In genomic region chr17:50036455-50037320, GRCh38 we compare ENCODE assay signal across 15 cellular contexts. TPM values are rescaled to one million over a fixed set of nuclear protein-coding genes. Genes with fewer than 3 reads are reported as not detected.
DNase-seq lines count a peak whose midpoint lies in the region; ATAC-seq and TF ChIP-seq lines count a peak whose summit lies in the region.
"Had no signal": no experiment of that assay in that cellular context is flagged by ENCODE, and none has a peak within 500 bp of the region (broad histone marks: within the 10 kb centered on the region; RNA-seq: fewer than 3 reads in every experiment).

No MANE protein-coding gene starts in this region.

- no peak overlapping the region for H3K4me2 ChIP-seq in IMR-90 (ENCODE audit: low read depth, low read length)
- no peak overlapping the region for H3K4me2 ChIP-seq in mesendoderm (ENCODE audit: low read length)

- peak overlapping the region; percentile 66; the same call in 1 of the 3 replicates for H2BK15ac ChIP-seq in IMR-90 (ENCODE audit: low read depth, low read length)
- no peak overlapping the region for H2BK15ac ChIP-seq in mesendoderm (replicated peaks; ENCODE audit: low read depth)

- H4K5ac ChIP-seq in IMR-90 (ENCODE audit: low read depth, low read length) (peak overlapping the region; percentile 62), mesendoderm (ENCODE audit: low read length) (no peak overlapping the region)

- H3K36me3 ChIP-seq in IMR-90 (ENCODE audit: control insufficient read depth, insufficient read depth, low read length) = no peaks in the 10 kb centered on the region
- H3K36me3 ChIP-seq in SJSA1 = no peaks in the 10 kb centered on the region
- H3K36me3 ChIP-seq in mesendoderm (ENCODE audit: control insufficient read depth, insufficient read depth, low read length) = no peaks in the 10 kb centered on the region
- H3K36me3 ChIP-seq in thymus (ENCODE audit: control insufficient read depth, insufficient read depth) = no peaks in the 10 kb centered on the region
- H3K36me3 ChIP-seq in naive thymus-derived CD4-positive, alpha-beta T cell (ENCODE audit: control insufficient read depth in 2 of 3, insufficient read depth in 3 of 3, low read length in 3 of 3) = no peaks in the 10 kb centered on the region
- H3K36me3 ChIP-seq in left ventricle myocardium inferior = no peaks in the 10 kb centered on the region
- H3K36me3 ChIP-seq: brain microvascular endothelial cell, heart right ventricle had no signal

- H3K27ac Mint-ChIP-seq in naive thymus-derived CD4-positive, alpha-beta T cell = peak overlapping the region in 1 of 9 donors; percentile 34
- H3K27ac Mint-ChIP-seq: activated CD4-positive, alpha-beta T cell treated with anti-CD3 and anti-CD28 coated beads, Interleukin-2, amount 10 ng/mL, durations not matched to agents 24 days and 14 days; CD8-positive, alpha-beta T cell; T-helper 17 cell had no signal

- H4K20me1 ChIP-seq in IMR-90 (ENCODE audit: insufficient read depth, low read length) = no peaks in the 10 kb centered on the region

- H2BK5ac ChIP-seq in IMR-90 (ENCODE audit: low read depth, low read length, poor library complexity, severe bottlenecking) = no peak overlapping the region
- H2BK5ac ChIP-seq in mesendoderm (ENCODE audit: low read length) = no peak overlapping the region

- H3K9ac ChIP-seq in IMR-90 (ENCODE audit: low read depth, low read length) (no peak overlapping the region), mesendoderm (ENCODE audit: low read length) (no peak overlapping the region)

- H3K18ac ChIP-seq in IMR-90 (ENCODE audit: low read depth, low read length) (peak overlapping the region; percentile 44), mesendoderm (ENCODE audit: low read length) (no peak overlapping the region)

- H2BK120ac ChIP-seq in IMR-90 (ENCODE audit: low read depth, low read length) (peak overlapping the region; percentile 94), mesendoderm (ENCODE audit: low read depth, low read length) (no peak overlapping the region)

- H3K4me1 ChIP-seq in IMR-90 (ENCODE audit: control insufficient read depth, insufficient read depth, low read length) (peaks cover 38% of the 10 kb centered on the region), SJSA1 (replicated peaks) (peaks cover 59% of the 10 kb centered on the region), mesendoderm (ENCODE audit: control insufficient read depth, low read depth, low read length) (peaks cover 5% of the 10 kb centered on the region), thymus (ENCODE audit: control insufficient read depth, insufficient read depth, low read length) (no peaks in the 10 kb centered on the region), left ventricle myocardium inferior (peaks cover 7% of the 10 kb centered on the region)
- H3K4me1 ChIP-seq in naive thymus-derived CD4-positive, alpha-beta T cell (ENCODE audit: control insufficient read depth in 2 of 2, insufficient read depth in 2 of 2, low read length in 2 of 2) = no peaks in the 10 kb centered on the region

- H2AFZ ChIP-seq in IMR-90 (replicated peaks; ENCODE audit: low read length, poor library complexity) = peak overlapping the region; percentile 81

- H4K91ac ChIP-seq in IMR-90 (ENCODE audit: insufficient read depth, low read depth, low read length) = peak overlapping the region; percentile 97

- peak overlapping the region; percentile 4 to 83; a peak in 2 of 4 replicates for H4K8ac ChIP-seq in IMR-90 (ENCODE audit: low read depth in 2 of 2, low read length in 2 of 2)
- no peak overlapping the region for H4K8ac ChIP-seq in mesendoderm (ENCODE audit: low read depth, low read length)

- H3K23ac ChIP-seq in IMR-90 (ENCODE audit: low read depth, low read length) (peak overlapping the region; percentile 82; the same call in 1 of the 2 replicates), mesendoderm (ENCODE audit: low read length) (no peak overlapping the region)

- DNase-seq in IMR-90 = no peak
- DNase-seq in SJSA1 (ENCODE audit: low read depth in 1 of 2, low spot score in 2 of 2) = no peak
- DNase-seq in mesendoderm = no peak
- no peak for DNase-seq in naive thymus-derived CD4-positive, alpha-beta T cell
- no peak for DNase-seq in left ventricle myocardium inferior
- DNase-seq: activated CD4-positive, alpha-beta T cell treated with anti-CD3 and anti-CD28 coated beads, Interleukin-2, amount 10 ng/mL, durations not matched to agents 24 days and 14 days; CD8-positive, alpha-beta T cell; heart right ventricle; KG1; NCI-H2081 treated with DMSO at 0.1 percent for 48 hours; T-helper 17 cell had no signal

- peak overlapping the region; percentile 81 for H2BK20ac ChIP-seq in IMR-90 (ENCODE audit: low read depth, low read length)

- no peak overlapping the region for H3K4me3 Mint-ChIP-seq in naive thymus-derived CD4-positive, alpha-beta T cell
- H3K4me3 Mint-ChIP-seq: activated CD4-positive, alpha-beta T cell treated with anti-CD3 and anti-CD28 coated beads, Interleukin-2, amount 10 ng/mL, durations not matched to agents 24 days and 14 days; CD8-positive, alpha-beta T cell; T-helper 17 cell had no signal

- H3K36me3 Mint-ChIP-seq in naive thymus-derived CD4-positive, alpha-beta T cell = no peaks in the 10 kb centered on the region
- H3K36me3 Mint-ChIP-seq: CD8-positive, alpha-beta T cell had no signal

- intact Hi-C loops in IMR-90 (cut with micrococcal nuclease) (loop anchor here (10.0 kb wide), 1 partner anchor 268 kb away; no protein-coding TSS in a partner anchor), left ventricle myocardium inferior (cut with micrococcal nuclease) (no loop called here)
- intact Hi-C loops in naive thymus-derived CD4-positive, alpha-beta T cell (cut with micrococcal nuclease) = no loop called here

- H3K27ac ChIP-seq in IMR-90 (ENCODE audit: insufficient read depth, low read length) (no peak overlapping the region; the same call in 1 of the 2 replicates), SJSA1 (peak overlapping the region; percentile 48), mesendoderm (ENCODE audit: low read depth, low read length) (no peak overlapping the region), thymus (ENCODE audit: low read depth) (peak overlapping the region; percentile 33), left ventricle myocardium inferior (replicated peaks) (no peak overlapping the region)
- H3K27ac ChIP-seq in naive thymus-derived CD4-positive, alpha-beta T cell (ENCODE audit: low read depth, low read length) = no peak overlapping the region
- H3K27ac ChIP-seq: brain microvascular endothelial cell, heart right ventricle had no signal

- POLR2A ChIA-PET in IMR-90 (lab: Charles Lee; ENCODE audit: unreplicated experiment) = no interaction called here
- POLR2A ChIA-PET in naive thymus-derived CD4-positive, alpha-beta T cell (lab: Charles Lee) = no interaction called here

- H3K79me1 ChIP-seq in IMR-90 (ENCODE audit: low read depth in 1 of 2, low read length in 2 of 2) (peaks cover 0 to 7% of the 10 kb centered on the region in 2 experiments; a peak in 1 of 4 replicates), mesendoderm (ENCODE audit: low read length) (no peaks in the 10 kb centered on the region)

- no peak for TF ChIP-seq POLR2A in IMR-90 (IDR thresholded peaks at IDR 0.05; ENCODE audit: low read depth, low read length)

- ATAC-seq in IMR-90 (ENCODE audit: low read depth) (no peak), HG02588 (IDR thresholded peaks at IDR 0.05; ENCODE audit: unreplicated experiment) (no peak)
- ATAC-seq in naive thymus-derived CD4-positive, alpha-beta T cell = no peak
- ATAC-seq: CD8-positive, alpha-beta T cell; T-helper 17 cell had no signal

- peaks cover 0 to 9% (median 3%) of the 10 kb centered on the region in 5 donors for H3K27me3 Mint-ChIP-seq in naive thymus-derived CD4-positive, alpha-beta T cell

- H3K4me3 ChIP-seq in IMR-90 (ENCODE audit: insufficient read depth, low read depth, low read length) (no peak overlapping the region), SJSA1 (no peak overlapping the region), mesendoderm (ENCODE audit: low read length) (no peak overlapping the region), thymus (ENCODE audit: low read length) (no peak overlapping the region), left ventricle myocardium inferior (no peak overlapping the region)
- no peak overlapping the region for H3K4me3 ChIP-seq in naive thymus-derived CD4-positive, alpha-beta T cell (ENCODE audit: low read length)
- H3K4me3 ChIP-seq: heart right ventricle, lung had no signal

- TF ChIP-seq CTCF in IMR-90 (conservative IDR thresholded peaks at IDR 0.05; ENCODE audit: low read depth, low read length) (no peak), left ventricle myocardium inferior (IDR thresholded peaks at IDR 0.05; ENCODE audit: borderline replicate concordance) (no peak)

- H3K14ac ChIP-seq in IMR-90 (replicated peaks; ENCODE audit: low read depth, low read length) = peak overlapping the region; percentile 83

- H2AK5ac ChIP-seq in IMR-90 (ENCODE audit: low read depth, low read length) (peak overlapping the region; percentile 98), mesendoderm (ENCODE audit: low read length) (no peak overlapping the region)

- H3K4me1 Mint-ChIP-seq in naive thymus-derived CD4-positive, alpha-beta T cell = no peaks in the 10 kb centered on the region
- H3K4me1 Mint-ChIP-seq: activated CD4-positive, alpha-beta T cell treated with anti-CD3 and anti-CD28 coated beads, Interleukin-2, amount 10 ng/mL, durations not matched to agents 24 days and 14 days had no signal

- peaks cover 20% of the 10 kb centered on the region for H3K9me1 ChIP-seq in IMR-90 (ENCODE audit: insufficient read depth, low read length)

- H3K4ac ChIP-seq in IMR-90 (ENCODE audit: low read depth, low read length) = peak overlapping the region; percentile 72
- no peak overlapping the region for H3K4ac ChIP-seq in mesendoderm (ENCODE audit: low read depth, low read length)

- H3K56ac ChIP-seq in IMR-90 (ENCODE audit: extremely low read depth, insufficient read depth, low read length) (no peak overlapping the region), mesendoderm (ENCODE audit: low read length) (peak overlapping the region; percentile 25)

- dilution Hi-C loops in IMR-90 (cut with HindIII; ENCODE audit: low sequenced_read_pairs, unreplicated experiment) = no loop called here

- 87% methylated on average over 3 of the region's 12 CpGs; no CpG with 5 or more reads in 1 of the 2 experiments for WGBS in IMR-90 (ENCODE audit: extremely low coverage in 2 of 2, insufficient read length in 1 of 2), 2 experiments
- no CpG with 5 or more reads among the region's 12 CpGs for WGBS in mesendoderm (ENCODE audit: extremely low coverage, insufficient coverage, low lambda C conversion rate)
- 87% methylated on average over 12 of the region's 12 CpGs for WGBS in thymus

- CTCF ChIA-PET in IMR-90 (lab: Yijun Ruan, JAX) = interaction anchor here (1.3 kb wide), 1 partner anchor 58 kb away, joined by 4 read pairs; no protein-coding TSS in a partner anchor
- CTCF ChIA-PET in naive thymus-derived CD4-positive, alpha-beta T cell (lab: Charles Lee) = no interaction called here

- in situ Hi-C loops in IMR-90 (cut with MboI; ENCODE audit: low sequenced_read_pairs) = no loop called here

- H3K79me2 ChIP-seq in mesendoderm (ENCODE audit: control insufficient read depth, insufficient read depth, low read length) = no peaks in the 10 kb centered on the region

- BruUV-seq in IMR-90 (replicated peaks; lab: Mats Ljungman, UMichigan) = no TSS peak

- H3K9me3 ChIP-seq in IMR-90 (ENCODE audit: control insufficient read depth, insufficient read depth, low read length) (no peaks in the 10 kb centered on the region), SJSA1 (replicated peaks) (no peaks in the 10 kb centered on the region), thymus (ENCODE audit: control insufficient read depth) (no peaks in the 10 kb centered on the region), left ventricle myocardium inferior (replicated peaks) (no peaks in the 10 kb centered on the region)
- no peaks in the 10 kb centered on the region for H3K9me3 ChIP-seq in naive thymus-derived CD4-positive, alpha-beta T cell (ENCODE audit: control insufficient read depth in 2 of 3, low read length in 3 of 3)
- H3K9me3 ChIP-seq: heart right ventricle had no signal

- TF ChIP-seq RAD21 in IMR-90 (IDR thresholded peaks at IDR 0.05; ENCODE audit: low read length) = no peak

- H3K9me3 Mint-ChIP-seq in naive thymus-derived CD4-positive, alpha-beta T cell = no peaks in the 10 kb centered on the region
- H3K9me3 Mint-ChIP-seq: activated CD4-positive, alpha-beta T cell treated with anti-CD3 and anti-CD28 coated beads, Interleukin-2, amount 10 ng/mL, durations not matched to agents 24 days and 14 days; CD8-positive, alpha-beta T cell had no signal

- H3K27me3 ChIP-seq in IMR-90 (ENCODE audit: control insufficient read depth, insufficient read depth, low read length) (no peaks in the 10 kb centered on the region), SJSA1 (replicated peaks) (no peaks in the 10 kb centered on the region), mesendoderm (ENCODE audit: insufficient read depth, low read length, poor library complexity) (no peaks in the 10 kb centered on the region), thymus (ENCODE audit: control insufficient read depth, insufficient read depth) (no peaks in the 10 kb centered on the region), left ventricle myocardium inferior (ENCODE audit: low read depth) (no peaks in the 10 kb centered on the region)
- no peaks in the 10 kb centered on the region for H3K27me3 ChIP-seq in naive thymus-derived CD4-positive, alpha-beta T cell (ENCODE audit: control insufficient read depth in 2 of 2, insufficient read depth in 2 of 2, low read length in 2 of 2)
- H3K27me3 ChIP-seq: brain microvascular endothelial cell had no signal

- peak overlapping the region; percentile 83 for H2AK9ac ChIP-seq in IMR-90 (replicated peaks; ENCODE audit: low read depth, low read length, poor library complexity)

RNA-seq across cellular contexts. Expression of gene ITGA3, which starts 19.2 kb away (rescaled TPM):
- total RNA-seq in IMR-90 (2012; rRNA removed) (78.0 and 80.0 TPM in 2 replicates), left ventricle myocardium inferior (17.0 TPM)
- polyA plus RNA-seq in IMR-90 (2012; rRNA removed) (202 and 213 TPM in 2 replicates), thymus (27.7 TPM)
- 91.6 and 164 TPM in 2 replicates for polyA plus RNA-seq in IMR-90 (2012; cell fraction: cytosol; rRNA removed)
- 230 and 543 TPM in 2 replicates for polyA plus RNA-seq in IMR-90 (2012; cell fraction: nucleus; rRNA removed; ENCODE audit: low replicate concordance)
- 142 and 195 TPM in 2 replicates for total RNA-seq in SJSA1 (2014; rRNA removed; shearing (Covaris generic))
- polyA plus RNA-seq in mesendoderm (2013, experiment 1 of 2) = 13.0 TPM
- 13.2 TPM for polyA plus RNA-seq in mesendoderm (2013, experiment 2 of 2)
- 10 to 100 TPM in 2 of 5 experiments, 1 to 10 TPM in 3; 4.0 to 14.6 (median 8.6) TPM for total RNA-seq in naive thymus-derived CD4-positive, alpha-beta T cell
- 1 to 10 TPM; 1.4 to 2.4 TPM for polyA plus RNA-seq in naive thymus-derived CD4-positive, alpha-beta T cell

RNA-seq across cellular contexts. Expression of gene DLX3, which starts 41.7 kb away (rescaled TPM):
- total RNA-seq in IMR-90 (2012; rRNA removed) (not detected in 2 replicates), left ventricle myocardium inferior (not detected)
- polyA plus RNA-seq in IMR-90 (2012; rRNA removed) (not detected in 2 replicates), thymus (1.1 TPM)
- not detected in 2 replicates for polyA plus RNA-seq in IMR-90 (2012; cell fraction: cytosol; rRNA removed)
- not detected in 2 replicates for polyA plus RNA-seq in IMR-90 (2012; cell fraction: nucleus; rRNA removed; ENCODE audit: low replicate concordance)
- total RNA-seq in SJSA1 (2014; rRNA removed; shearing (Covaris generic)) = not detected in 2 replicates
- 0.13 TPM for polyA plus RNA-seq in mesendoderm (2013, experiment 1 of 2)
- polyA plus RNA-seq in mesendoderm (2013, experiment 2 of 2) = 0.06 TPM
- not detected for total RNA-seq in naive thymus-derived CD4-positive, alpha-beta T cell
- not detected for polyA plus RNA-seq in naive thymus-derived CD4-positive, alpha-beta T cell
- total RNA-seq: CD8-positive, alpha-beta T cell; T-helper 17 cell had no signal

RNA-seq across cellular contexts. Expression of gene PDK2, which starts 58.5 kb away (rescaled TPM):
- total RNA-seq in IMR-90 (2012; rRNA removed) (26.7 and 38.0 TPM in 2 replicates), left ventricle myocardium inferior (206 TPM)
- polyA plus RNA-seq in IMR-90 (2012; rRNA removed) (104 and 113 TPM in 2 replicates), thymus (14.5 TPM)
- polyA plus RNA-seq in IMR-90 (2012; cell fraction: cytosol; rRNA removed) = 45.0 and 131 TPM in 2 replicates
- polyA plus RNA-seq in IMR-90 (2012; cell fraction: nucleus; rRNA removed; ENCODE audit: low replicate concordance) = 71.2 and 130 TPM in 2 replicates
- 22.2 and 25.3 TPM in 2 replicates for total RNA-seq in SJSA1 (2014; rRNA removed; shearing (Covaris generic))
- 10.1 TPM for polyA plus RNA-seq in mesendoderm (2013, experiment 1 of 2)
- 11.8 TPM for polyA plus RNA-seq in mesendoderm (2013, experiment 2 of 2)
- 10 to 100 TPM; 16.7 to 48.3 (median 22.5) TPM for total RNA-seq in naive thymus-derived CD4-positive, alpha-beta T cell
- 10 to 100 TPM; 37.2 to 50.4 TPM for polyA plus RNA-seq in naive thymus-derived CD4-positive, alpha-beta T cell

Comparison
In these comparisons a context has a peak if more than half of its experiments do, and no peak if none do; other contexts are left out.
1. H3K27ac ChIP-seq: peak in SJSA1 (single experiment) and thymus (single experiment); none in IMR-90 (single experiment), mesendoderm (single experiment), naive thymus-derived CD4-positive, alpha-beta T cell (single experiment) and left ventricle myocardium inferior (single experiment).